In the genomic region with DNA sequence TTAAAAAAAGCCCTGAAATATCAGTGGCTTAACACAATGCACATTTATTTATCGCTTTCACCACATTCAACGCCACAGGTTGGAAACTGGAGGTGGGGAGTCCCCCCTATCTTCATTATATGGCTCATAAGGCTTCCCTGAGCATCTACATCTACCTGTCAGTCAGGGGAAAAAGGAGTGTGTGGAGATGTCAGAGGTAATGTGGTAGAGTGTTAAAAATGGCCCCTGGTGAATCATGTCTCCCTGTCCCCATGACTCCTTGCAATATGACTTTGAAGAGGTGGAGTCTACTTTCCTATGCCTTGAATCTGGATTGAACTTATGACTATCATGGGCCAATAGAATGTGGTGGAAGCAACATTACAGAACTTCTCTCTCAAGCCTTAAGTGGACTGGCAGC, we compare ENCODE assay signal across 21 cellular contexts.
DNase-seq lines count a peak whose midpoint lies in the region; ATAC-seq and TF ChIP-seq lines count a peak whose summit lies in the region.
"Had no signal": no experiment of that assay in that cellular context is flagged by ENCODE, and none has a peak within 500 bp of the region (broad histone marks: within the 10 kb centered on the region; RNA-seq: fewer than 3 reads in every experiment).

No MANE protein-coding gene starts in this region.

- no peaks in the 10 kb centered on the region for H3K27me3 ChIP-seq in breast epithelium
- no peaks in the 10 kb centered on the region for H3K27me3 ChIP-seq in RWPE2 (ENCODE audit: insufficient read depth, poor library complexity, severe bottlenecking)
- H3K27me3 ChIP-seq in H7 (ENCODE audit: control insufficient read depth, insufficient read depth, low read length) = no peaks in the 10 kb centered on the region
- H3K27me3 ChIP-seq: BLaER1 treated with 17β-estradiol and CSF1 and Interleukin-3, amounts not matched to agents 10 nM and 100 nM had no signal

- H3K27me3 Mint-ChIP-seq in MCF 10A (ENCODE audit: insufficient read depth, unreplicated experiment) = no peaks in the 10 kb centered on the region
- H3K27me3 Mint-ChIP-seq: CD4-positive, alpha-beta T cell had no signal

- no peak for TF ChIP-seq POLR2A in breast epithelium (IDR thresholded peaks at IDR 0.05)

- H3K4me1 ChIP-seq in breast epithelium = no peaks in the 10 kb centered on the region
- peaks cover 57% of the 10 kb centered on the region for H3K4me1 ChIP-seq in RWPE2 (ENCODE audit: insufficient read depth, poor library complexity, severe bottlenecking)

- H3K4me3 ChIP-seq in breast epithelium = no peak overlapping the region
- H3K4me3 ChIP-seq in RWPE2 (ENCODE audit: severe bottlenecking) = no peak overlapping the region
- H3K4me3 ChIP-seq in H7 (ENCODE audit: insufficient read depth, low read depth, low read length) = no peak overlapping the region
- H3K4me3 ChIP-seq: BLaER1 treated with 17β-estradiol and CSF1 and Interleukin-3, amounts not matched to agents 10 nM and 100 nM; SK-N-MC had no signal

- intact Hi-C loops in MCF 10A (cut with micrococcal nuclease) (no loop called here), breast epithelium (cut with DNase I; ENCODE audit: low total_unique reads) (no loop called here)

- no TSS peak for BruUV-seq in MCF 10A (replicated peaks; lab: Mats Ljungman, UMichigan)

- H3K4me1 Mint-ChIP-seq in MCF 10A (ENCODE audit: insufficient read depth, unreplicated experiment) = peaks cover 46% of the 10 kb centered on the region

- H3K27ac Mint-ChIP-seq in MCF 10A (ENCODE audit: low read depth, unreplicated experiment) = peak overlapping the region; percentile 16
- H3K27ac Mint-ChIP-seq: CD4-positive, alpha-beta T cell had no signal

- no peak overlapping the region for H3K27ac ChIP-seq in breast epithelium
- peak overlapping the region; percentile 96 for H3K27ac ChIP-seq in RWPE2 (ENCODE audit: poor library complexity, severe bottlenecking)
- H3K27ac ChIP-seq: BLaER1 treated with 17β-estradiol and CSF1 and Interleukin-3, amounts not matched to agents 10 nM and 100 nM; SK-N-MC had no signal

- H3K9me3 ChIP-seq in breast epithelium (no peaks in the 10 kb centered on the region), RWPE2 (ENCODE audit: severe bottlenecking) (no peaks in the 10 kb centered on the region)
- H3K9me3 ChIP-seq: BLaER1 treated with 17β-estradiol and CSF1 and Interleukin-3, amounts not matched to agents 10 nM and 100 nM had no signal

- H3K4me3 Mint-ChIP-seq in MCF 10A (ENCODE audit: unreplicated experiment) = no peak overlapping the region
- H3K4me3 Mint-ChIP-seq: CD4-positive, alpha-beta T cell had no signal

- POLR2A ChIA-PET in MCF 10A (lab: Yijun Ruan, JAX) = interaction anchor here (0.9 to 4.1 kb wide), 2 partner anchors 41 to 52 kb away, joined by 3 to 22 read pairs; no protein-coding TSS in a partner anchor

- no peak for DNase-seq in MCF 10A (ENCODE audit: unreplicated experiment)
- DNase-seq in breast epithelium (ENCODE audit: low spot score in 2 of 2) = no peak
- DNase-seq in RWPE2 (ENCODE audit: low spot score) = no peak
- DNase-seq in SHP77 (lab: John Stamatoyannopoulos, UW) = no peak
- DNase-seq in H7 = no peak
- no peak for DNase-seq in kidney tubule cell (ENCODE audit: low spot score)
- DNase-seq: AML-193; CD4-positive, alpha-beta T cell; DMS53; GOT3; KG1; NCI-H1048; NCI-H1417; NCI-H1694; NCI-H2029 treated with DMSO at 0.1 percent for 48 hours; NCI-H510A; RPMI8226; SIG-M5 had no signal

- TF ChIP-seq CTCF in MCF 10A (IDR thresholded peaks at IDR 0.05; ENCODE audit: unreplicated experiment) = no peak
- no peak for TF ChIP-seq CTCF in breast epithelium (IDR thresholded peaks at IDR 0.05)
- TF ChIP-seq CTCF in RWPE2 (IDR thresholded peaks at IDR 0.05; ENCODE audit: poor library complexity, severe bottlenecking) = no peak

- no peaks in the 10 kb centered on the region for H3K9me3 Mint-ChIP-seq in MCF 10A (ENCODE audit: unreplicated experiment)

- H3K36me3 ChIP-seq in breast epithelium = no peaks in the 10 kb centered on the region
- no peaks in the 10 kb centered on the region for H3K36me3 ChIP-seq in RWPE2 (ENCODE audit: low read depth)
- H3K36me3 ChIP-seq in H7 (replicated peaks; ENCODE audit: control insufficient read depth, insufficient read depth, low read length) = no peaks in the 10 kb centered on the region
- H3K36me3 ChIP-seq: BLaER1 treated with 17β-estradiol and CSF1 and Interleukin-3, amounts not matched to agents 10 nM and 100 nM had no signal

- no peaks in the 10 kb centered on the region for H3K36me3 Mint-ChIP-seq in MCF 10A (ENCODE audit: insufficient read depth, unreplicated experiment)

- CTCF ChIA-PET in MCF 10A (lab: Yijun Ruan, JAX) = interaction anchor here (0.5 to 1.6 kb wide), 3 partner anchors 41 to 1895 kb away, joined by 3 to 5 read pairs (median 5); no protein-coding TSS in a partner anchor

- no peak for ATAC-seq in RWPE2 (ENCODE audit: low read depth)
- ATAC-seq in esophagus mucosa = peak; percentile 13
